In the genomic region with DNA sequence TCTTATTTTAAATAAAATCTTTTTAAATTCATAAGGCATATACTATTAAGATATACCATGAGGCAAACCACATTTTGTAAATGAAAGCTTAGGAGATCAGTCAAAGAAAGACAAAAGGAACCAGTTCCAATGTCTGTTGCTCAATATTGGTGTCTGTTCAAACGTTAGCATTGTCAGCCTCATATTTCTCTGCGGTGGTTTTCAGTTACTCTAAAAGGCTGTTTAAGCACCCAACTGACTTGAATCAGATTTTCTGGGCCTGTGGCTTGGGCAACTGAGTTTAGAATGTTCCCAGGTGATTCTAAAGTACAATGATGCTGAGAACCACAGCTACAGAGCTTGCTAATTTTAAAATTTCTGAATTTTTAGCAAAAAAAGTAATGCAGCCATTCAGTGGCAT, we compare ENCODE assay signal across 22 cellular contexts.
"Had no signal": no experiment of that assay in that cellular context is flagged by ENCODE, and none has a peak within 500 bp of the region (broad histone marks: within the 10 kb centered on the region; RNA-seq: fewer than 3 reads in every experiment).

No MANE protein-coding gene starts in this region.

- DNase-seq: activated CD4-positive, alpha-beta T cell treated with anti-CD3 and anti-CD28 coated beads, Interleukin-2, amount 10 ng/mL, durations not matched to agents 24 days and 14 days; activated CD4-positive, alpha-beta T cell treated with anti-CD3 and anti-CD28 coated beads, Interleukin-2, amount 50 U/mL, for 4 hours; activated CD8-positive, alpha-beta T cell treated with anti-CD3 and anti-CD28 coated beads for 36 hours; activated gamma-delta T cell; activated naive CD4-positive, alpha-beta T cell treated with Interleukin-2 at 50 U/mL for 16 hours; activated naive CD8-positive, alpha-beta T cell treated with anti-CD3 and anti-CD28 coated beads, Interleukin-2, amount 10 ng/mL, durations not matched to agents 7 days and 5 days; activated T-cell treated with anti-CD3 and anti-CD28 coated beads, Interleukin-2, amount 50 U/mL, for 24 hours; amygdala; NCI-H1048; NCI-H1105 treated with DMSO at 0.1 percent for 48 hours; NCI-H1436; NCI-H1694 treated with DMSO at 0.1 percent for 48 hours; NCI-H2029; NCI-H446; NCI-H510A treated with DMSO at 0.1 percent for 48 hours; NCI-H526 treated with DMSO at 0.1 percent for 48 hours; NK-92 treated with Interleukin-12 subunit alpha and Interleukin-12 subunit beta, amount 100 ng/mL, for 24 hours; PC-3; Peyer's patch; RPMI8226; SHP77 treated with DMSO at 0.1 percent for 48 hours; T1000 had no signal
